In the genomic region with DNA sequence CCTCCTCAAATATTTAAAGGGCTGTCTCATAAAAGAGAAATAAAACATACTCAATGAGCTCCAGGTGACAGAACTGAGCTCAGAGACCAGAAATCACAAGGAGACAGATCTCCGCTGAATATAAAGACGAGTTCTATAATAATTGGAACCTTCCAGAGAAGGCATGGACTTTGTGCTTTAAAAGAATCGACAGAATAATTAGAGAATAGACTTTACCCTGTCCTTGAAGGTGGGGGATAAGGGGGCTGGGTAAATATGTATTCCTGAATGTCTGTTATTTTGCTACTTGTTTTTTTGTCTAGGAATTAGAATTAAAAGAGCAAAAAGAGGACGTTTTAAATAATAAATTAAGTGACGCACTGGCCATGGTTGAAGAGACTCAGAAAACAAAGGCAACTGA, we compare ENCODE assay signal across 32 cellular contexts.
"Had no signal": no experiment of that assay in that cellular context is flagged by ENCODE, and none has a peak within 500 bp of the region (broad histone marks: within the 10 kb centered on the region; RNA-seq: fewer than 3 reads in every experiment).

No MANE protein-coding gene starts in this region.

- ATAC-seq: activated CD8-positive, alpha-beta memory T cell treated with anti-CD3 and anti-CD28 coated beads, Interleukin-2, amount 10 ng/mL, durations not matched to agents 7 days and 5 days; activated T-cell treated with anti-CD3 and anti-CD28 coated beads, Interleukin-2, amount 50 U/mL, for 72 hours; activated T-helper 17 cell treated with anti-CD3 and anti-CD28 coated beads, Interleukin-2, amount 50 U/mL, for 72 hours; body of pancreas had no signal

- DNase-seq: activated CD4-positive, alpha-beta memory T cell treated with anti-CD3 and anti-CD28 coated beads, Interleukin-2, amount 10 ng/mL, durations not matched to agents 7 days and 5 days; activated CD4-positive, alpha-beta T cell treated with anti-CD3 and anti-CD28 coated beads for 1 hour; activated CD4-positive, alpha-beta T cell treated with anti-CD3 and anti-CD28 coated beads for 48 hours; activated CD4-positive, CD25-positive, alpha-beta regulatory T cell; activated CD8-positive, alpha-beta memory T cell treated with anti-CD3 and anti-CD28 coated beads for 24 hours; activated CD8-positive, alpha-beta memory T cell treated with anti-CD3 and anti-CD28 coated beads, Interleukin-2, amount 10 ng/mL, durations not matched to agents 7 days and 5 days; activated CD8-positive, alpha-beta memory T cell treated with anti-CD3 and anti-CD28 coated beads, Interleukin-2, amount 50 U/mL, for 48 hours; activated gamma-delta T cell; activated naive CD4-positive, alpha-beta T cell treated with Interleukin-2 at 50 U/mL for 16 hours; activated naive CD8-positive, alpha-beta T cell treated with anti-CD3 and anti-CD28 coated beads, Interleukin-2, amount 10 ng/mL, durations not matched to agents 7 days and 5 days; activated T-cell treated with anti-CD3 and anti-CD28 coated beads, Interleukin-2, amount 50 U/mL, for 72 hours; adrenal gland; body of pancreas; cerebellar nuclear complex; Kasumi-1; KG1; MG63; NCI-H1092 treated with DMSO at 0.1 percent for 48 hours; NCI-H1417; NCI-H146; NCI-H1930; NCI-H2081 treated with DMSO at 0.1 percent for 48 hours; NCI-H345; NCI-H524 treated with DMSO at 0.1 percent for 48 hours; Right ventricle myocardium superior; T1000; WERI-Rb-1 had no signal

- H3K9me3 Mint-ChIP-seq: activated CD4-positive, alpha-beta memory T cell treated with anti-CD3 and anti-CD28 coated beads, Interleukin-2, amount 10 ng/mL, durations not matched to agents 7 days and 5 days; activated naive CD4-positive, alpha-beta T cell treated with anti-CD3 and anti-CD28 coated beads, Interleukin-2, amount 50 U/mL, for 24 hours; activated naive CD8-positive, alpha-beta T cell treated with anti-CD3 and anti-CD28 coated beads, Interleukin-2, amount 10 ng/mL, durations not matched to agents 7 days and 5 days; activated T-cell treated with anti-CD3 and anti-CD28 coated beads, Interleukin-2, amount 50 U/mL, for 72 hours; activated T-helper 17 cell treated with anti-CD3 and anti-CD28 coated beads, Interleukin-2, amount 50 U/mL, for 72 hours had no signal

- FAIRE-seq: astrocyte had no signal

- H3K4me3 ChIP-seq: adrenal gland, body of pancreas, breast epithelium, MG63, SK-N-MC had no signal

- H3K4me1 ChIP-seq: breast epithelium had no signal

- H3K9me3 ChIP-seq: adrenal gland, body of pancreas, breast epithelium, MG63 had no signal

- H3K36me3 ChIP-seq: adrenal gland, breast epithelium, MG63, WERI-Rb-1 had no signal

- H3K36me3 Mint-ChIP-seq: activated CD8-positive, alpha-beta memory T cell treated with anti-CD3 and anti-CD28 coated beads, Interleukin-2, amount 10 ng/mL, durations not matched to agents 7 days and 5 days; activated naive CD4-positive, alpha-beta T cell treated with anti-CD3 and anti-CD28 coated beads, Interleukin-2, amount 50 U/mL, for 24 hours; activated naive CD8-positive, alpha-beta T cell treated with anti-CD3 and anti-CD28 coated beads, Interleukin-2, amount 10 ng/mL, durations not matched to agents 7 days and 5 days had no signal

- H3K27ac ChIP-seq: body of pancreas, breast epithelium, SK-N-MC, WERI-Rb-1 had no signal

- H3K27ac Mint-ChIP-seq: activated CD4-positive, alpha-beta memory T cell treated with anti-CD3 and anti-CD28 coated beads, Interleukin-2, amount 10 ng/mL, durations not matched to agents 7 days and 5 days; activated CD8-positive, alpha-beta memory T cell treated with anti-CD3 and anti-CD28 coated beads, Interleukin-2, amount 10 ng/mL, durations not matched to agents 7 days and 5 days; activated naive CD4-positive, alpha-beta T cell treated with anti-CD3 and anti-CD28 coated beads, Interleukin-2, amount 50 U/mL, for 24 hours; activated naive CD8-positive, alpha-beta T cell treated with anti-CD3 and anti-CD28 coated beads, Interleukin-2, amount 10 ng/mL, durations not matched to agents 7 days and 5 days; activated T-cell treated with anti-CD3 and anti-CD28 coated beads, Interleukin-2, amount 50 U/mL, for 72 hours; activated T-helper 17 cell treated with anti-CD3 and anti-CD28 coated beads, Interleukin-2, amount 50 U/mL, for 72 hours had no signal

- H3K4me3 Mint-ChIP-seq: activated CD4-positive, alpha-beta memory T cell treated with anti-CD3 and anti-CD28 coated beads, Interleukin-2, amount 10 ng/mL, durations not matched to agents 7 days and 5 days; activated CD8-positive, alpha-beta memory T cell treated with anti-CD3 and anti-CD28 coated beads, Interleukin-2, amount 10 ng/mL, durations not matched to agents 7 days and 5 days; activated naive CD4-positive, alpha-beta T cell treated with anti-CD3 and anti-CD28 coated beads, Interleukin-2, amount 50 U/mL, for 24 hours; activated naive CD8-positive, alpha-beta T cell treated with anti-CD3 and anti-CD28 coated beads, Interleukin-2, amount 10 ng/mL, durations not matched to agents 7 days and 5 days; activated T-cell treated with anti-CD3 and anti-CD28 coated beads, Interleukin-2, amount 50 U/mL, for 72 hours; activated T-helper 17 cell treated with anti-CD3 and anti-CD28 coated beads, Interleukin-2, amount 50 U/mL, for 72 hours had no signal

- H3K27me3 ChIP-seq: adrenal gland, body of pancreas, breast epithelium, MG63 had no signal

- H3K27me3 Mint-ChIP-seq: activated naive CD4-positive, alpha-beta T cell treated with anti-CD3 and anti-CD28 coated beads, Interleukin-2, amount 50 U/mL, for 24 hours; activated T-helper 17 cell treated with anti-CD3 and anti-CD28 coated beads, Interleukin-2, amount 50 U/mL, for 72 hours had no signal
